In the genomic region with DNA sequence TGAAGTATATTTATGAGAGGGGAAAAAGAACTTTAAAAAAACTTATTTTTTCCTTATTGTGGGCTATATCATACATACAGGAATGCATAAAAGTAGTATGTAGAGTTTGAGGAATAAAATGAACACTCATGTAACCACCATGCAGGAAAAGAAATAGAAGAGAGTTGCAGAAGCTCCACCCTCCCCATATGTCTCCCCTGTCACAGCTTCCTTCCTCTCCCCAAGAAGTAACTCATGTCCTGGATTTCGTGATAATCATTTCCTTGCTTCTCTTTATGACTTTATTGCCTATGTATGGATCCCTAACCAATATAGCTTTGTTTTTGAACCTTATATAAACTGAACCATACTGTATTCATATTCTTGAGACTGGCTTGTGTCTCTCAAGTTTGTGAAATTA, we compare ENCODE assay signal across 14 cellular contexts.
"Had no signal": no experiment of that assay in that cellular context is flagged by ENCODE, and none has a peak within 500 bp of the region (broad histone marks: within the 10 kb centered on the region; RNA-seq: fewer than 3 reads in every experiment).

No MANE protein-coding gene starts in this region.

- H3K27me3 ChIP-seq: brain microvascular endothelial cell, esophagus squamous epithelium, left lung, pancreas had no signal

- H3K9me3 Mint-ChIP-seq: stimulated activated naive CD8-positive, alpha-beta T cell treated with anti-CD3 and anti-CD28 coated beads, Interleukin-15, Interleukin-2, amounts not matched to agents 100 ng/mL and 50 ng/mL, for 24 hours; type B pancreatic cell had no signal

- ATAC-seq: left lung, sciatic nerve had no signal

- H3K27me3 Mint-ChIP-seq: stimulated activated naive CD8-positive, alpha-beta T cell treated with anti-CD3 and anti-CD28 coated beads, Interleukin-15, Interleukin-2, amounts not matched to agents 100 ng/mL and 50 ng/mL, for 24 hours; type B pancreatic cell had no signal

- H3K9me3 ChIP-seq: esophagus squamous epithelium, left lung, pancreas had no signal

- H3K27ac Mint-ChIP-seq: stimulated activated naive CD8-positive, alpha-beta T cell treated with anti-CD3 and anti-CD28 coated beads, Interleukin-15, Interleukin-2, amounts not matched to agents 100 ng/mL and 50 ng/mL, for 24 hours; type B pancreatic cell had no signal

- H3K4me1 ChIP-seq: esophagus squamous epithelium, pancreas had no signal

- H3K4me3 ChIP-seq: esophagus squamous epithelium, left lung, pancreas had no signal

- H3K4me3 Mint-ChIP-seq: stimulated activated naive CD8-positive, alpha-beta T cell treated with anti-CD3 and anti-CD28 coated beads, Interleukin-15, Interleukin-2, amounts not matched to agents 100 ng/mL and 50 ng/mL, for 24 hours; type B pancreatic cell had no signal

- H3K36me3 Mint-ChIP-seq: type B pancreatic cell had no signal

- H3K27ac ChIP-seq: brain microvascular endothelial cell, esophagus squamous epithelium, left lung, pancreas had no signal

- H3K36me3 ChIP-seq: brain microvascular endothelial cell, left lung, pancreas had no signal

- DNase-seq: activated CD4-positive, alpha-beta T cell treated with anti-CD3 and anti-CD28 coated beads, Interleukin-2, amount 50 U/mL, for 4 hours; activated CD4-positive, CD25-positive, alpha-beta regulatory T cell treated with anti-CD3 and anti-CD28 coated beads, Interleukin-2, amount 50 U/mL, for 72 hours; anterior cingulate cortex; brain microvascular endothelial cell; cortex of kidney; effector CD8-positive, alpha-beta T cell; esophagus squamous epithelium; hippocampal formation; left lung; naive B cell; pancreas had no signal
